ENCODE assay signal across 8 cellular contexts in genomic region chr1:109910123-109910962, GRCh38. TPM values are rescaled to one million over a fixed set of nuclear protein-coding genes. Genes with fewer than 3 reads are reported as not detected.
DNase-seq lines count a peak whose midpoint lies in the region; ATAC-seq and TF ChIP-seq lines count a peak whose summit lies in the region.

CSF1 (plus strand) TSS chr1:109910849; CDS start chr1:109911024, 175 bp downstream.

- peaks cover 71% of the 10 kb centered on the region for H3K27me3 Mint-ChIP-seq in H9 (ENCODE audit: low read depth)

- no peak within 1 kb of the TSS for H3K4ac ChIP-seq in H9 (ENCODE audit: low read depth, low read length)

- H4K20me1 ChIP-seq in BLaER1 (no peaks in the 10 kb centered on the region), H9 (ENCODE audit: control insufficient read depth, insufficient read depth, insufficient read length) (no peaks in the 10 kb centered on the region)

- H4K5ac ChIP-seq in H9 (ENCODE audit: insufficient read length, low read depth, low read length): no peak within 1 kb of the TSS

- H3K4me3 ChIP-seq in BLaER1 (peak within 1 kb of the TSS; percentile 81), neutrophil (ENCODE audit: low read depth in 1 of 2, low read length in 1 of 2) (peak within 1 kb of the TSS; percentile 75 to 91)

- peak within 1 kb of the TSS; percentile 79 for H3K9ac ChIP-seq in BLaER1
- peak within 1 kb of the TSS; percentile 12 for H3K9ac ChIP-seq in H9 (ENCODE audit: extremely low read depth, insufficient read length, low read length)

- peak; percentile 49 for DNase-seq in H9
- DNase-seq in activated naive CD4-positive, alpha-beta T cell treated with anti-CD3 and anti-CD28 coated beads, Interleukin-2, amount 50 U/mL, for 72 hours (ENCODE audit: low spot score in 2 of 2): peak; percentile 50 to 74
- peak; percentile 83 for DNase-seq in globus pallidus (ENCODE audit: low spot score)
- DNase-seq in superior temporal gyrus (ENCODE audit: extremely low spot score): peak; percentile 74

- no peak within 1 kb of the TSS for H4K8ac ChIP-seq in H9 (replicated peaks; ENCODE audit: insufficient read length, low read depth, low read length)

- no peak within 1 kb of the TSS; a peak in 1 of 7 replicates for H3K27ac Mint-ChIP-seq in H9
- H3K27ac Mint-ChIP-seq in activated naive CD4-positive, alpha-beta T cell treated with anti-CD3 and anti-CD28 coated beads, Interleukin-2, amount 50 U/mL, for 72 hours: peak within 1 kb of the TSS; percentile 83 to 94

- no peak within 1 kb of the TSS for H3T11ph ChIP-seq in H9 (ENCODE audit: low read length)

- H3K36me3 Mint-ChIP-seq in H9 (ENCODE audit: insufficient read depth in 1 of 3, low read depth in 3 of 3): 0 out of 7 replicates have a peak, but pooled peaks cover 0 to 2% (median 0%) of the 10 kb centered on the region in 3 experiments
- peaks cover 10 to 18% of the 10 kb centered on the region in 2 donors for H3K36me3 Mint-ChIP-seq in activated naive CD4-positive, alpha-beta T cell treated with anti-CD3 and anti-CD28 coated beads, Interleukin-2, amount 50 U/mL, for 72 hours

- H3K36me3 ChIP-seq in BLaER1: no peaks in the 10 kb centered on the region
- H3K36me3 ChIP-seq in neutrophil: no peaks in the 10 kb centered on the region

- no peaks in the 10 kb centered on the region for H3K9me3 ChIP-seq in BLaER1
- no peaks in the 10 kb centered on the region for H3K9me3 ChIP-seq in H9 (ENCODE audit: control insufficient read depth, low read depth, low read length)
- H3K9me3 ChIP-seq in neutrophil: no peaks in the 10 kb centered on the region

- H3K4me3 Mint-ChIP-seq in H9: peak within 1 kb of the TSS; percentile 69 to 86

- no peak within 1 kb of the TSS for H2AK5ac ChIP-seq in H9 (ENCODE audit: insufficient read length, low read length)

- no peaks in the 10 kb centered on the region for H3K79me1 ChIP-seq in H9 (ENCODE audit: insufficient read depth, low read depth, low read length, poor library complexity, severe bottlenecking)

- H3K18ac ChIP-seq in H9 (ENCODE audit: insufficient read length, low read depth, low read length): peak within 1 kb of the TSS; percentile 43

- peaks cover 51% of the 10 kb centered on the region for H3K4me1 ChIP-seq in BLaER1
- H3K4me1 ChIP-seq in H9 (ENCODE audit: insufficient read depth, low read length): no peaks in the 10 kb centered on the region
- H3K4me1 ChIP-seq in neutrophil (ENCODE audit: control insufficient read depth in 1 of 2, insufficient read depth in 1 of 2, low read depth in 1 of 2, low read length in 1 of 2): peaks cover 30 to 43% of the 10 kb centered on the region in 2 experiments

- H2BK5ac ChIP-seq in H9 (ENCODE audit: insufficient read length, low read length): no peak within 1 kb of the TSS

- WGBS in H9 (ENCODE audit: extremely low coverage, insufficient read length, low lambda C conversion rate): no CpG with 5 or more reads among the region's 45 CpGs

- no peak within 1 kb of the TSS for H2AFZ ChIP-seq in H9 (ENCODE audit: low read length)

- peak within 1 kb of the TSS; percentile 97 for H3K4me2 ChIP-seq in BLaER1
- H3K4me2 ChIP-seq in H9 (ENCODE audit: insufficient read depth, insufficient read length, low read length): peak within 1 kb of the TSS; percentile 42

- no peak within 1 kb of the TSS for H2BK12ac ChIP-seq in H9 (ENCODE audit: insufficient read length, low read depth, low read length)

- no peak within 1 kb of the TSS for H4K91ac ChIP-seq in H9 (ENCODE audit: insufficient read length, low read depth, low read length)

- H3K27me3 ChIP-seq in BLaER1 (peaks cover 47% of the 10 kb centered on the region), H9 (ENCODE audit: insufficient read depth, low read length) (peaks cover 16% of the 10 kb centered on the region), neutrophil (peaks cover 62% of the 10 kb centered on the region)

- H3K4me1 Mint-ChIP-seq in H9: peaks cover 34 to 50% of the 10 kb centered on the region in 2 experiments

- peak within 1 kb of the TSS; percentile 68 for H3K27ac ChIP-seq in BLaER1
- H3K27ac ChIP-seq in H9 (ENCODE audit: insufficient read length, low read depth, low read length): no peak within 1 kb of the TSS
- peak within 1 kb of the TSS; percentile 78 for H3K27ac ChIP-seq in neutrophil

- no peak within 1 kb of the TSS for H3K23ac ChIP-seq in H9 (ENCODE audit: insufficient read length, low read depth, low read length)

- no peaks in the 10 kb centered on the region for H3K9me3 Mint-ChIP-seq in H9
- H3K9me3 Mint-ChIP-seq in activated naive CD4-positive, alpha-beta T cell treated with anti-CD3 and anti-CD28 coated beads, Interleukin-2, amount 50 U/mL, for 72 hours: peaks cover 4 to 5% of the 10 kb centered on the region in 2 donors

- H2BK20ac ChIP-seq in H9 (ENCODE audit: low read depth, low read length, poor library complexity, severe bottlenecking): no peak within 1 kb of the TSS

- peak within 1 kb of the TSS; percentile 13; the same call in 1 of the 2 replicates for H3K14ac ChIP-seq in H9 (ENCODE audit: insufficient read depth, low read length)

- no peaks in the 10 kb centered on the region for H3K79me2 ChIP-seq in H9 (ENCODE audit: insufficient read depth, low read length)

- H3K56ac ChIP-seq in H9 (ENCODE audit: insufficient read length, low read depth, low read length): no peak within 1 kb of the TSS

- H2BK120ac ChIP-seq in H9 (ENCODE audit: low read depth, low read length, poor library complexity, severe bottlenecking): no peak within 1 kb of the TSS

- no peak within 1 kb of the TSS for H2BK15ac ChIP-seq in H9 (ENCODE audit: low read depth, low read length)

- TF ChIP-seq CTCF in H9 (conservative IDR thresholded peaks at IDR 0.05) (no peak), neutrophil (IDR thresholded peaks at IDR 0.05) (no peak)

- ATAC-seq in SK-N-SH treated with all-trans-retinoic acid at 6 μM for 48 hours (peak; percentile 80), HG03378 (IDR thresholded peaks at IDR 0.05; ENCODE audit: unreplicated experiment) (no peak)
- ATAC-seq in activated naive CD4-positive, alpha-beta T cell treated with anti-CD3 and anti-CD28 coated beads, Interleukin-2, amount 50 U/mL, for 72 hours: peak; percentile 55 to 76

- H3K23me2 ChIP-seq in H9 (ENCODE audit: insufficient read length, low read depth, low read length, poor library complexity, severe bottlenecking): peaks cover 13% of the 10 kb centered on the region

TF ChIP-seq in SK-N-SH treated with all-trans-retinoic acid at 6 μM for 48 hours, 23 proteins besides CTCF, POLR2A, EP300 and RAD21:
- no peak for TF ChIP-seq TSHZ2 (CRISPR knock-in tag; IDR thresholded peaks at IDR 0.05)

RNA-seq across cellular contexts. Expression of gene CSF1, which starts in this region (rescaled TPM):
- total RNA-seq in H9 (2021): 2.3 and 3.2 TPM in 2 replicates
- 10 to 100 TPM; 13.7 to 19.9 TPM for total RNA-seq in activated naive CD4-positive, alpha-beta T cell treated with anti-CD3 and anti-CD28 coated beads, Interleukin-2, amount 50 U/mL, for 72 hours

Comparison
In these comparisons a context has a peak if more than half of its experiments do, and no peak if none do; other contexts are left out.
1. H3K27ac Mint-ChIP-seq: peak in activated naive CD4-positive, alpha-beta T cell treated with anti-CD3 and anti-CD28 coated beads, Interleukin-2, amount 50 U/mL, for 72 hours (2 of 2); none in H9 (0 of 3).
2. Peak in every context shown above with its lines, with median percentiles within 50 percentile points of each other: DNase-seq.